ENCODE assay signal across 8 cellular contexts in the genomic region with DNA sequence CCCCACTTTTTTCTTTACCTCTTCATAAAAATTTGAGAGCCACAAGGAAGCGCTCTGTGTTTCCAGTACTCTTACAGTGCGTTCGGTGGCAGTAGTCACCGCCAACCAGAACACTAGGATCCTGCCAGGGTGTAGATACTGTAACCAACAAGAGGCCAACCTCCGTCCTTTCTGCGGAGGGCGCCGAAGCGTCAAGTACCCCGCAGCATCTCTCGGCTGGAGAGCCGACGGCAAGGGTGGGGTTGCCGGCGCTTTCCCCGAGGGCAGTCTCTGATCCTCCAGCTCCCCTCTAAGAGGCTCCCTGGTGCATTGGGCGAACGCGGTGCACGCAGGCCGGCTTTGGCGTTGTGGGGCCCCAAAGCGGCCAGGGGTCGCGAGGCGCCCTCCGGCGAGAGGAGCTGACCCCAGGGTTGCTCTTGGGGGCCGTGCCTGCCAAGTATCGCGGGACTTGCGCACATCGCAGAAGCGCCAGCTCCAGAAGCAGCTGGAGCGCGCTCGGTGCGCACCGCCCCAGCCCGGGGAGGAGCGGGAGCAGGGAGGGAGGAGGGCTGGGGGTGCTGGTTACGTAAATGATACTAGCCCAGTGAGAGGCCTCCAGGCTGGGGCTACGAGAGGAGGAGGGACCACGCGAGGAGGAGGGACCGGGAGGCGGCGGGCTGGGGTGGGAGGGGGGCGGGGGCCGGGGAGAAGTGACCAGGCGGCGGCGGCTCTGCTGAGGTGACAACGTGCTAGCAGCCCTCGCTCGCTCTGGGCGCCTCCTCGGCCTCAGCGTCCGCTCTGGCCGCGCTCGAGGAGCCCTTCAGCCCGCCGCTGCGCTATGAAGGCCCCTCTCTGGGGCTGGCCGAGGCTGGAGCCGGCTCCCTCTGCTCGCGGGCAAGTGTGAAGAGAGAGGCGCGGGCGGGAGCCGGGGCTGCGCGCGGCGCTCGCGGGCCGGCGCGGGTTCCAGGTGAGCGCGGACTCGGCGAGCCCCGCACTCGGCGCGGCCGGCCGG. TPM values are rescaled to one million over a fixed set of nuclear protein-coding genes. Genes with fewer than 3 reads are reported as not detected.
DNase-seq lines count a peak whose midpoint lies in the region; ATAC-seq and TF ChIP-seq lines count a peak whose summit lies in the region.

Gene GALNT13, plus strand, starts transcription at position 692 of the 991 bp plus-strand sequence.

- no peak within 1 kb of the TSS for H3K23ac ChIP-seq in IMR-90 (ENCODE audit: low read depth, low read length)

- TF ChIP-seq CTCF in IMR-90 (conservative IDR thresholded peaks at IDR 0.05; ENCODE audit: low read depth, low read length) = no peak

- no peak within 1 kb of the TSS for H2AFZ ChIP-seq in IMR-90 (replicated peaks; ENCODE audit: low read length, poor library complexity)

- no peaks in the 10 kb centered on the region for H3K4me1 ChIP-seq in IMR-90 (ENCODE audit: control insufficient read depth, insufficient read depth, low read length)

- H3K27me3 ChIP-seq in IMR-90 (ENCODE audit: control insufficient read depth, insufficient read depth, low read length) = no peaks in the 10 kb centered on the region

- CTCF ChIA-PET in IMR-90 (lab: Yijun Ruan, JAX) = no interaction called here

- no peaks in the 10 kb centered on the region for H3K36me3 ChIP-seq in IMR-90 (ENCODE audit: control insufficient read depth, insufficient read depth, low read length)

- H3K4me2 ChIP-seq in IMR-90 (ENCODE audit: low read depth, low read length) = no peak within 1 kb of the TSS

- no peak within 1 kb of the TSS for H3K56ac ChIP-seq in IMR-90 (ENCODE audit: extremely low read depth, insufficient read depth, low read length)

- no peak within 1 kb of the TSS for H3K14ac ChIP-seq in IMR-90 (replicated peaks; ENCODE audit: low read depth, low read length)

- H2BK20ac ChIP-seq in IMR-90 (ENCODE audit: low read depth, low read length) = no peak within 1 kb of the TSS

- H3K27ac ChIP-seq in IMR-90 (ENCODE audit: insufficient read depth, low read length) = no peak within 1 kb of the TSS

- no peak for DNase-seq in IMR-90
- DNase-seq in SK-MEL-5 (ENCODE audit: low read depth, low spot score) = peak; percentile 1
- DNase-seq in globus pallidus (ENCODE audit: low spot score) = peak; percentile 96
- peak; percentile 86 for DNase-seq in posterior vena cava (ENCODE audit: low spot score)
- DNase-seq in activated CD4-positive, alpha-beta T cell treated with anti-CD3 and anti-CD28 coated beads for 4 hours = no peak
- DNase-seq in activated CD8-positive, alpha-beta memory T cell treated with anti-CD3 and anti-CD28 coated beads for 24 hours = no peak

- in situ Hi-C loops in IMR-90 (cut with MboI; ENCODE audit: low sequenced_read_pairs) = no loop called here
- in situ Hi-C loops in SK-MEL-5 (cut with HindIII; ENCODE audit: low pct_unique_long_range_greater_than_20kb, low sequenced_read_pairs) = no loop called here

- no peak within 1 kb of the TSS for H3K4me3 ChIP-seq in IMR-90 (ENCODE audit: insufficient read depth, low read depth, low read length)

- WGBS in IMR-90 (ENCODE audit: extremely low coverage in 2 of 2, insufficient read length in 1 of 2), 2 experiments = 4% methylated on average over 39 of the region's 93 CpGs; no CpG with 5 or more reads in 1 of the 2 experiments

- H2AK9ac ChIP-seq in IMR-90 (replicated peaks; ENCODE audit: low read depth, low read length, poor library complexity) = no peak within 1 kb of the TSS

- H3K79me1 ChIP-seq in IMR-90 (ENCODE audit: low read depth in 1 of 2, low read length in 2 of 2) = no peaks in the 10 kb centered on the region

- no TSS peak for BruUV-seq in IMR-90 (replicated peaks; lab: Mats Ljungman, UMichigan)

- H3K9ac ChIP-seq in IMR-90 (ENCODE audit: low read depth, low read length) = no peak within 1 kb of the TSS

- POLR2A ChIA-PET in IMR-90 (lab: Charles Lee; ENCODE audit: unreplicated experiment) = no interaction called here

- no peak within 1 kb of the TSS for H2BK120ac ChIP-seq in IMR-90 (ENCODE audit: low read depth, low read length)

- TF ChIP-seq POLR2A in IMR-90 (IDR thresholded peaks at IDR 0.05; ENCODE audit: low read depth, low read length) = no peak

- peaks cover 8% of the 10 kb centered on the region for H3K9me3 ChIP-seq in IMR-90 (ENCODE audit: control insufficient read depth, insufficient read depth, low read length)

- ATAC-seq in IMR-90 (ENCODE audit: low read depth) (peak; percentile 91), HG03469 (IDR thresholded peaks at IDR 0.05; ENCODE audit: unreplicated experiment) (no peak), GM19324 (IDR thresholded peaks at IDR 0.05; ENCODE audit: low FRiP score, unreplicated experiment) (no peak)

- no peak for TF ChIP-seq RAD21 in IMR-90 (IDR thresholded peaks at IDR 0.05; ENCODE audit: low read length)

- H4K91ac ChIP-seq in IMR-90 (ENCODE audit: insufficient read depth, low read depth, low read length) = no peak within 1 kb of the TSS

- no peaks in the 10 kb centered on the region for H3K9me1 ChIP-seq in IMR-90 (ENCODE audit: insufficient read depth, low read length)

- no peak within 1 kb of the TSS for H2AK5ac ChIP-seq in IMR-90 (ENCODE audit: low read depth, low read length)

- H4K8ac ChIP-seq in IMR-90 (ENCODE audit: low read depth in 2 of 2, low read length in 2 of 2) = no peak within 1 kb of the TSS

- H2BK5ac ChIP-seq in IMR-90 (ENCODE audit: low read depth, low read length, poor library complexity, severe bottlenecking) = no peak within 1 kb of the TSS

- H2BK15ac ChIP-seq in IMR-90 (ENCODE audit: low read depth, low read length) = no peak within 1 kb of the TSS

- intact Hi-C loops in IMR-90 (cut with micrococcal nuclease) (loop anchor here (2.0 to 5.0 kb wide), 2 partner anchors 271 to 503 kb away; no protein-coding TSS in a partner anchor), posterior vena cava (cut with DNase I) (no loop called here)

- H3K4ac ChIP-seq in IMR-90 (ENCODE audit: low read depth, low read length) = no peak within 1 kb of the TSS

- H4K5ac ChIP-seq in IMR-90 (ENCODE audit: low read depth, low read length) = no peak within 1 kb of the TSS

- dilution Hi-C loops in IMR-90 (cut with HindIII; ENCODE audit: low sequenced_read_pairs, unreplicated experiment) = no loop called here

- H4K20me1 ChIP-seq in IMR-90 (ENCODE audit: insufficient read depth, low read length) = no peaks in the 10 kb centered on the region

- H3K18ac ChIP-seq in IMR-90 (ENCODE audit: low read depth, low read length) = no peak within 1 kb of the TSS

TF ChIP-seq in IMR-90, 13 proteins besides CTCF, POLR2A, EP300 and RAD21:
- TF ChIP-seq MXI1 (IDR thresholded peaks at IDR 0.05; ENCODE audit: borderline replicate concordance, low read depth, low read length) (no peak), MAZ (IDR thresholded peaks at IDR 0.05; ENCODE audit: borderline replicate concordance, low read depth, low read length) (no peak), FOS (IDR thresholded peaks at IDR 0.05; ENCODE audit: low read depth, low read length) (no peak), MAFK (IDR thresholded peaks at IDR 0.05; ENCODE audit: low read depth, low read length) (no peak), CHD1 (IDR thresholded peaks at IDR 0.05; ENCODE audit: low read depth, low read length) (no peak)
- TF ChIP-seq, protein P1, sequence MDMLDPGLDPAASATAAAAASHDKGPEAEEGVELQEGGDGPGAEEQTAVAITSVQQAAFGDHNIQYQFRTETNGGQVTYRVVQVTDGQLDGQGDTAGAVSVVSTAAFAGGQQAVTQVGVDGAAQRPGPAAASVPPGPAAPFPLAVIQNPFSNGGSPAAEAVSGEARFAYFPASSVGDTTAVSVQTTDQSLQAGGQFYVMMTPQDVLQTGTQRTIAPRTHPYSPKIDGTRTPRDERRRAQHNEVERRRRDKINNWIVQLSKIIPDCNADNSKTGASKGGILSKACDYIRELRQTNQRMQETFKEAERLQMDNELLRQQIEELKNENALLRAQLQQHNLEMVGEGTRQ (IDR thresholded peaks at IDR 0.05; ENCODE audit: low read depth, low read length) = no peak
TF ChIP-seq in IMR-90: peak in this region for 0.

RNA-seq across cellular contexts. Expression of gene GALNT13, which starts in this region (rescaled TPM):
- total RNA-seq in IMR-90 (2012; rRNA removed) = not detected in 2 replicates
- 0.03 TPM in 1 of 2 replicates, not detected in the other for polyA plus RNA-seq in IMR-90 (2012; rRNA removed)
- 0.02 TPM in 1 of 2 replicates, not detected in the other for polyA plus RNA-seq in IMR-90 (2012; cell fraction: cytosol; rRNA removed)
- not detected in 2 replicates for polyA plus RNA-seq in IMR-90 (2012; cell fraction: nucleus; rRNA removed; ENCODE audit: low replicate concordance)
- 0.21 TPM in 1 of 2 replicates, not detected in the other for total RNA-seq in SK-MEL-5 (2014; rRNA removed; shearing (Covaris generic))
- 0.06 and 0.11 TPM in 2 replicates for polyA plus RNA-seq in SK-MEL-5 (2015; cell fraction: cytosol; rRNA removed)
- polyA plus RNA-seq in SK-MEL-5 (2015; cell fraction: nucleus; rRNA removed) = 0.70 TPM in 1 of 2 replicates, not detected in the other
- 1 to 10 TPM; 6.0 to 6.2 TPM for total RNA-seq in posterior vena cava

Comparison
In these comparisons a context has a peak if more than half of its experiments do, and no peak if none do; other contexts are left out.
1. Peak in ATAC-seq in IMR-90; RNA of the gene not detected or under 1 TPM.
2. Peak in DNase-seq in SK-MEL-5; RNA of the gene not detected or under 1 TPM.
3. DNase-seq: peak in globus pallidus (single experiment) and posterior vena cava (single experiment); none in IMR-90 (single experiment), activated CD4-positive, alpha-beta T cell treated with anti-CD3 and anti-CD28 coated beads for 4 hours (0 of 2) and activated CD8-positive, alpha-beta memory T cell treated with anti-CD3 and anti-CD28 coated beads for 24 hours (single experiment).